ENCODE assay signal across 8 cellular contexts in genomic region chr17:21239680-21240374, GRCh38. TPM values are rescaled to one million over a fixed set of nuclear protein-coding genes. Genes with fewer than 3 reads are reported as not detected.
DNase-seq lines count a peak whose midpoint lies in the region; ATAC-seq and TF ChIP-seq lines count a peak whose summit lies in the region.

No MANE protein-coding gene starts in this region.

- no peak overlapping the region for H3K27ac ChIP-seq in brain microvascular endothelial cell

- H3K27me3 ChIP-seq in brain microvascular endothelial cell (replicated peaks) = no peaks in the 10 kb centered on the region

- in situ Hi-C loops in brain microvascular endothelial cell (cut with HindIII; ENCODE audit: low pct_ligation_motif_present, low sequenced_read_pairs) = no loop called here

- ATAC-seq in HG02571 (IDR thresholded peaks at IDR 0.05; ENCODE audit: unreplicated experiment) (no peak), HG03439 (IDR thresholded peaks at IDR 0.05; ENCODE audit: unreplicated experiment) (no peak)

- TF ChIP-seq CTCF in GM10266 (IDR thresholded peaks at IDR 0.05; ENCODE audit: control insufficient read depth, insufficient read depth, low read depth, missing control alignments) = peak; percentile 32
- TF ChIP-seq CTCF in brain microvascular endothelial cell (IDR thresholded peaks at IDR 0.05; ENCODE audit: low read depth, low read length, missing control alignments) = peak; percentile 67

- no peak overlapping the region for H3K4me3 ChIP-seq in brain microvascular endothelial cell (ENCODE audit: low read depth, low read length)

- no peaks in the 10 kb centered on the region for H3K36me3 ChIP-seq in brain microvascular endothelial cell (replicated peaks)

- DNase-seq in GM10266 (ENCODE audit: extremely low spot score) (no peak), M059J (ENCODE audit: low read depth) (peak; percentile 20), brain microvascular endothelial cell (peak; percentile 15), lung microvascular endothelial cell (ENCODE audit: low read depth in 2 of 2) (peak; percentile 28 to 54), ecto neural progenitor cell (ENCODE audit: low spot score) (no peak), COLO668 (lab: John Stamatoyannopoulos, UW; ENCODE audit: unreplicated experiment) (no peak)

RNA-seq across cellular contexts. Expression of gene NATD1, which starts 13.4 kb away (rescaled TPM):
- 1.7 and 2.5 TPM in 2 replicates for total RNA-seq in M059J (2014; rRNA removed; shearing (Covaris generic))
- total RNA-seq in lung microvascular endothelial cell = 2.6 and 3.6 TPM in 2 replicates

RNA-seq across cellular contexts. Expression of gene TMEM11, which starts 25.9 kb away (rescaled TPM):
- 29.9 and 33.9 TPM in 2 replicates for total RNA-seq in M059J (2014; rRNA removed; shearing (Covaris generic))
- total RNA-seq in lung microvascular endothelial cell = 15.0 and 18.1 TPM in 2 replicates

RNA-seq across cellular contexts. Expression of gene MAP2K3, which starts 44.7 kb away (rescaled TPM):
- 20.7 and 23.9 TPM in 2 replicates for total RNA-seq in M059J (2014; rRNA removed; shearing (Covaris generic))
- total RNA-seq in lung microvascular endothelial cell = 10.7 and 11.3 TPM in 2 replicates

Comparison
In these comparisons a context has a peak if more than half of its experiments do, and no peak if none do; other contexts are left out.
1. DNase-seq: peak in M059J (single experiment), brain microvascular endothelial cell (single experiment) and lung microvascular endothelial cell (2 of 2); none in GM10266 (single experiment), ecto neural progenitor cell (single experiment) and COLO668 (single experiment).